ENCODE assay signal across 27 cellular contexts in genomic region chr4:124290678-124291077, GRCh38.
"Had no signal": no experiment of that assay in that cellular context is flagged by ENCODE, and none has a peak within 500 bp of the region (broad histone marks: within the 10 kb centered on the region; RNA-seq: fewer than 3 reads in every experiment).

No MANE protein-coding gene starts in this region.

- H3K36me3 Mint-ChIP-seq: activated CD8-positive, alpha-beta memory T cell treated with anti-CD3 and anti-CD28 coated beads, Interleukin-2, amount 10 ng/mL, durations not matched to agents 7 days and 5 days; brain; natural killer cell treated with Interleukin-12 subunit alpha and Interleukin-12 subunit beta and Interleukin-15 and Interleukin-18, amount 100 ng/mL, for 72 hours; stimulated activated memory B cell treated with anti-CD40 and anti-IgM and Interleukin-4, amounts not matched to agents 10 μg/mL and 1 μg/mL and 100 μg/mL, for 72 hours had no signal

- H3K27me3 Mint-ChIP-seq: activated CD8-positive, alpha-beta memory T cell treated with anti-CD3 and anti-CD28 coated beads, Interleukin-2, amount 10 ng/mL, durations not matched to agents 7 days and 5 days; activated CD8-positive, alpha-beta T cell treated with anti-CD3 and anti-CD28 coated beads for 36 hours; activated naive CD8-positive, alpha-beta T cell treated with anti-CD3 and anti-CD28 coated beads, Interleukin-2, amount 50 U/mL, for 24 hours; brain; central memory CD8-positive, alpha-beta T cell; progenitor cell of endocrine pancreas; stimulated activated memory B cell treated with anti-CD40 and anti-IgM and Interleukin-4, amounts not matched to agents 10 μg/mL and 1 μg/mL and 100 μg/mL, for 72 hours had no signal

- H3K4me3 Mint-ChIP-seq: activated CD4-positive, alpha-beta T cell treated with anti-CD3 and anti-CD28 coated beads, Interleukin-2, amount 10 ng/mL, durations not matched to agents 7 days and 5 days; activated CD8-positive, alpha-beta memory T cell treated with anti-CD3 and anti-CD28 coated beads, Interleukin-2, amount 10 ng/mL, durations not matched to agents 7 days and 5 days; activated CD8-positive, alpha-beta T cell treated with anti-CD3 and anti-CD28 coated beads for 36 hours; activated naive CD8-positive, alpha-beta T cell treated with anti-CD3 and anti-CD28 coated beads, Interleukin-2, amount 50 U/mL, for 24 hours; activated T-helper 1 cell treated with anti-CD3 and anti-CD28 coated beads, Interleukin-12 subunit alpha, Interleukin-12 subunit beta, Interleukin-2, Interleukin-4 antibody, amounts not matched to agents 30 ng/mL and 10 ng/mL and 1 ng/mL, durations not matched to agents 14 hours and 24 hours and 36 hours; brain; central memory CD8-positive, alpha-beta T cell; natural killer cell treated with Interleukin-12 subunit alpha and Interleukin-12 subunit beta and Interleukin-15 and Interleukin-18, amount 100 ng/mL, for 72 hours; stimulated activated memory B cell treated with anti-CD40 and anti-IgM and Interleukin-4, amounts not matched to agents 10 μg/mL and 1 μg/mL and 100 μg/mL, for 72 hours had no signal

- H3K27ac ChIP-seq: dorsolateral prefrontal cortex, heart right ventricle, sigmoid colon, stomach, suprapubic skin, WERI-Rb-1 had no signal

- H3K27me3 ChIP-seq: heart right ventricle, sigmoid colon, stomach, suprapubic skin had no signal

- H3K27ac Mint-ChIP-seq: activated CD4-positive, alpha-beta T cell treated with anti-CD3 and anti-CD28 coated beads, Interleukin-2, amount 10 ng/mL, durations not matched to agents 7 days and 5 days; activated CD8-positive, alpha-beta memory T cell treated with anti-CD3 and anti-CD28 coated beads, Interleukin-2, amount 10 ng/mL, durations not matched to agents 7 days and 5 days; activated CD8-positive, alpha-beta T cell treated with anti-CD3 and anti-CD28 coated beads for 36 hours; activated naive CD8-positive, alpha-beta T cell treated with anti-CD3 and anti-CD28 coated beads, Interleukin-2, amount 50 U/mL, for 24 hours; activated T-helper 1 cell treated with anti-CD3 and anti-CD28 coated beads, Interleukin-12 subunit alpha, Interleukin-12 subunit beta, Interleukin-2, Interleukin-4 antibody, amounts not matched to agents 30 ng/mL and 10 ng/mL and 1 ng/mL, durations not matched to agents 14 hours and 24 hours and 36 hours; brain; natural killer cell treated with Interleukin-12 subunit alpha and Interleukin-12 subunit beta and Interleukin-15 and Interleukin-18, amount 100 ng/mL, for 72 hours; progenitor cell of endocrine pancreas; stimulated activated memory B cell treated with anti-CD40 and anti-IgM and Interleukin-4, amounts not matched to agents 10 μg/mL and 1 μg/mL and 100 μg/mL, for 72 hours had no signal

- H3K4me1 ChIP-seq: heart right ventricle, sigmoid colon, stomach, suprapubic skin had no signal

- H3K9me3 Mint-ChIP-seq: activated CD4-positive, alpha-beta T cell treated with anti-CD3 and anti-CD28 coated beads, Interleukin-2, amount 10 ng/mL, durations not matched to agents 7 days and 5 days; activated CD8-positive, alpha-beta T cell treated with anti-CD3 and anti-CD28 coated beads for 36 hours; activated naive CD8-positive, alpha-beta T cell treated with anti-CD3 and anti-CD28 coated beads, Interleukin-2, amount 50 U/mL, for 24 hours; activated T-helper 1 cell treated with anti-CD3 and anti-CD28 coated beads, Interleukin-12 subunit alpha, Interleukin-12 subunit beta, Interleukin-2, Interleukin-4 antibody, amounts not matched to agents 30 ng/mL and 10 ng/mL and 1 ng/mL, durations not matched to agents 14 hours and 24 hours and 36 hours; stimulated activated memory B cell treated with anti-CD40 and anti-IgM and Interleukin-4, amounts not matched to agents 10 μg/mL and 1 μg/mL and 100 μg/mL, for 72 hours had no signal

- DNase-seq: activated CD4-positive, alpha-beta T cell treated with anti-CD3 and anti-CD28 coated beads, Interleukin-2, amount 10 ng/mL, durations not matched to agents 7 days and 5 days; activated CD4-positive, CD25-positive, alpha-beta regulatory T cell treated with anti-CD3 and anti-CD28 coated beads, Interleukin-2, amount 50 U/mL, for 72 hours; activated CD8-positive, alpha-beta memory T cell treated with anti-CD3 and anti-CD28 coated beads, Interleukin-2, amount 10 ng/mL, durations not matched to agents 7 days and 5 days; activated CD8-positive, alpha-beta T cell treated with anti-CD3 and anti-CD28 coated beads for 36 hours; activated gamma-delta T cell; activated naive CD4-positive, alpha-beta T cell treated with anti-CD3 and anti-CD28 coated beads, Interleukin-2, amount 50 U/mL, for 16 hours; activated naive CD8-positive, alpha-beta T cell treated with anti-CD3 and anti-CD28 coated beads, Interleukin-2, amount 50 U/mL, for 24 hours; dorsolateral prefrontal cortex; heart right ventricle; kidney; left ventricle myocardium superior; midbrain; retina; sigmoid colon; stimulated activated CD4-positive, alpha-beta T cell treated with anti-CD3 and anti-CD28 coated beads, Interleukin-15, amount 100 ng/mL, for 24 hours; stomach; T-helper 1 cell; trophoblast cell; WERI-Rb-1 had no signal

- H3K4me2 ChIP-seq: smooth muscle cell had no signal

- H3K9me3 ChIP-seq: sigmoid colon, stomach, suprapubic skin had no signal

- H3K4me3 ChIP-seq: dorsolateral prefrontal cortex, heart right ventricle, sigmoid colon, smooth muscle cell, stomach, suprapubic skin had no signal

- ATAC-seq: activated CD8-positive, alpha-beta memory T cell treated with anti-CD3 and anti-CD28 coated beads, Interleukin-2, amount 10 ng/mL, durations not matched to agents 7 days and 5 days; activated CD8-positive, alpha-beta T cell treated with anti-CD3 and anti-CD28 coated beads for 36 hours; activated naive CD8-positive, alpha-beta T cell treated with anti-CD3 and anti-CD28 coated beads, Interleukin-2, amount 50 U/mL, for 24 hours; heart right ventricle; left ventricle myocardium superior; natural killer cell treated with Interleukin-12 subunit alpha and Interleukin-12 subunit beta and Interleukin-15 and Interleukin-18, amount 100 ng/mL, for 72 hours; stimulated activated memory B cell treated with anti-CD40 and anti-IgM and Interleukin-4, amounts not matched to agents 10 μg/mL and 1 μg/mL and 100 μg/mL, for 72 hours had no signal

- H3K4me1 Mint-ChIP-seq: activated CD4-positive, alpha-beta T cell treated with anti-CD3 and anti-CD28 coated beads, Interleukin-2, amount 10 ng/mL, durations not matched to agents 7 days and 5 days; activated CD8-positive, alpha-beta memory T cell treated with anti-CD3 and anti-CD28 coated beads, Interleukin-2, amount 10 ng/mL, durations not matched to agents 7 days and 5 days; activated naive CD8-positive, alpha-beta T cell treated with anti-CD3 and anti-CD28 coated beads, Interleukin-2, amount 50 U/mL, for 24 hours; brain; central memory CD8-positive, alpha-beta T cell; stimulated activated memory B cell treated with anti-CD40 and anti-IgM and Interleukin-4, amounts not matched to agents 10 μg/mL and 1 μg/mL and 100 μg/mL, for 72 hours had no signal

- H3K36me3 ChIP-seq: heart right ventricle, sigmoid colon, stomach, suprapubic skin, WERI-Rb-1 had no signal
